Comparison of ENCODE assay signal across 2 cellular contexts in genomic region chr7:81666209-81666608, GRCh38.
TF ChIP-seq lines count a peak whose summit lies in the region.

No MANE protein-coding gene starts in this region.

TF ChIP-seq in IMR-90, 13 proteins besides CTCF, POLR2A, EP300 and RAD21:
- TF ChIP-seq SMC3 (IDR thresholded peaks at IDR 0.05; ENCODE audit: low read depth, low read length) = no peak
- TF ChIP-seq, protein P1, sequence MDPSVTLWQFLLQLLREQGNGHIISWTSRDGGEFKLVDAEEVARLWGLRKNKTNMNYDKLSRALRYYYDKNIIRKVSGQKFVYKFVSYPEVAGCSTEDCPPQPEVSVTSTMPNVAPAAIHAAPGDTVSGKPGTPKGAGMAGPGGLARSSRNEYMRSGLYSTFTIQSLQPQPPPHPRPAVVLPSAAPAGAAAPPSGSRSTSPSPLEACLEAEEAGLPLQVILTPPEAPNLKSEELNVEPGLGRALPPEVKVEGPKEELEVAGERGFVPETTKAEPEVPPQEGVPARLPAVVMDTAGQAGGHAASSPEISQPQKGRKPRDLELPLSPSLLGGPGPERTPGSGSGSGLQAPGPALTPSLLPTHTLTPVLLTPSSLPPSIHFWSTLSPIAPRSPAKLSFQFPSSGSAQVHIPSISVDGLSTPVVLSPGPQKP (IDR thresholded peaks at IDR 0.05; ENCODE audit: borderline replicate concordance, low read depth, low read length) = no peak
- no peak for TF ChIP-seq BHLHE40 (IDR thresholded peaks at IDR 0.05; ENCODE audit: low read depth, low read length)
- TF ChIP-seq RFX5 (IDR thresholded peaks at IDR 0.05; ENCODE audit: low read depth, low read length) = no peak
- TF ChIP-seq MAZ (IDR thresholded peaks at IDR 0.05; ENCODE audit: borderline replicate concordance, low read depth, low read length) = no peak
- no peak for TF ChIP-seq CEBPB (IDR thresholded peaks at IDR 0.05; ENCODE audit: low read depth, low read length)
- TF ChIP-seq MXI1 (IDR thresholded peaks at IDR 0.05; ENCODE audit: borderline replicate concordance, low read depth, low read length) = no peak

TF ChIP-seq in GM12878, 131 proteins besides CTCF, POLR2A, EP300 and RAD21:
- TF ChIP-seq E2F4 (IDR thresholded peaks at IDR 0.05; ENCODE audit: low read depth, low read length) = no peak
- no peak for TF ChIP-seq NFYA (IDR thresholded peaks at IDR 0.05; ENCODE audit: borderline replicate concordance, low read depth, low read length)
- TF ChIP-seq SRF (IDR thresholded peaks at IDR 0.05; ENCODE audit: low read depth in 2 of 2, low read length in 2 of 2) = no peak
- no peak for TF ChIP-seq IKZF2 (IDR thresholded peaks at IDR 0.05)
- no peak for TF ChIP-seq ATF7 (IDR thresholded peaks at IDR 0.05; ENCODE audit: low read depth)
- TF ChIP-seq BRCA1 (IDR thresholded peaks at IDR 0.05; ENCODE audit: low read depth, low read length) = no peak
- TF ChIP-seq, protein P2, sequence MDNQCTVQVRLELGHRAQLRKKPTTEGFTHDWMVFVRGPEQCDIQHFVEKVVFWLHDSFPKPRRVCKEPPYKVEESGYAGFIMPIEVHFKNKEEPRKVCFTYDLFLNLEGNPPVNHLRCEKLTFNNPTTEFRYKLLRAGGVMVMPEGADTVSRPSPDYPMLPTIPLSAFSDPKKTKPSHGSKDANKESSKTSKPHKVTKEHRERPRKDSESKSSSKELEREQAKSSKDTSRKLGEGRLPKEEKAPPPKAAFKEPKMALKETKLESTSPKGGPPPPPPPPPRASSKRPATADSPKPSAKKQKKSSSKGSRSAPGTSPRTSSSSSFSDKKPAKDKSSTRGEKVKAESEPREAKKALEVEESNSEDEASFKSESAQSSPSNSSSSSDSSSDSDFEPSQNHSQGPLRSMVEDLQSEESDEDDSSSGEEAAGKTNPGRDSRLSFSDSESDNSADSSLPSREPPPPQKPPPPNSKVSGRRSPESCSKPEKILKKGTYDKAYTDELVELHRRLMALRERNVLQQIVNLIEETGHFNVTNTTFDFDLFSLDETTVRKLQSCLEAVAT (IDR thresholded peaks at IDR 0.05) = no peak
- no peak for TF ChIP-seq ZNF24 (IDR thresholded peaks at IDR 0.05)
- no peak for TF ChIP-seq YY1 (IDR thresholded peaks at IDR 0.05; ENCODE audit: low read depth, low read length)
